Comparison of ENCODE assay signal across 17 cellular contexts in genomic region chr20:19729672-19730071, GRCh38.
"Had no signal": no experiment of that assay in that cellular context is flagged by ENCODE, and none has a peak within 500 bp of the region (broad histone marks: within the 10 kb centered on the region; RNA-seq: fewer than 3 reads in every experiment).

No MANE protein-coding gene starts in this region.

- H3K9me3 Mint-ChIP-seq: naive thymus-derived CD4-positive, alpha-beta T cell; nephron; stimulated activated naive CD8-positive, alpha-beta T cell treated with anti-CD3 and anti-CD28 coated beads, Interleukin-15, Interleukin-2, amounts not matched to agents 100 ng/mL and 50 ng/mL, for 24 hours had no signal

- H3K27ac Mint-ChIP-seq: naive thymus-derived CD4-positive, alpha-beta T cell; nephron; stimulated activated naive B cell treated with anti-CD40 and anti-IgM and Interleukin-4, amounts not matched to agents 10 μg/mL and 1 μg/mL and 100 μg/mL, for 72 hours; stimulated activated naive CD8-positive, alpha-beta T cell treated with anti-CD3 and anti-CD28 coated beads, Interleukin-15, Interleukin-2, amounts not matched to agents 100 ng/mL and 50 ng/mL, for 24 hours had no signal

- H3K4me1 Mint-ChIP-seq: naive thymus-derived CD4-positive, alpha-beta T cell had no signal

- ATAC-seq: foreskin keratinocyte; gastroesophageal sphincter; heart left ventricle; left cardiac atrium; left lung; naive thymus-derived CD4-positive, alpha-beta T cell; sciatic nerve had no signal

- H3K27me3 Mint-ChIP-seq: stimulated activated naive B cell treated with anti-CD40 and anti-IgM and Interleukin-4, amounts not matched to agents 10 μg/mL and 1 μg/mL and 100 μg/mL, for 72 hours had no signal

- H3K36me3 Mint-ChIP-seq: naive thymus-derived CD4-positive, alpha-beta T cell; stimulated activated naive B cell treated with anti-CD40 and anti-IgM and Interleukin-4, amounts not matched to agents 10 μg/mL and 1 μg/mL and 100 μg/mL, for 72 hours had no signal

- H3K4me3 Mint-ChIP-seq: naive thymus-derived CD4-positive, alpha-beta T cell; nephron; stimulated activated naive B cell treated with anti-CD40 and anti-IgM and Interleukin-4, amounts not matched to agents 10 μg/mL and 1 μg/mL and 100 μg/mL, for 72 hours; stimulated activated naive CD8-positive, alpha-beta T cell treated with anti-CD3 and anti-CD28 coated beads, Interleukin-15, Interleukin-2, amounts not matched to agents 100 ng/mL and 50 ng/mL, for 24 hours had no signal

- DNase-seq: effector memory CD4-positive, alpha-beta T cell; foreskin keratinocyte; heart left ventricle; left cardiac atrium; left lung; mesendoderm; midbrain; naive thymus-derived CD4-positive, alpha-beta T cell; nucleus accumbens; stimulated activated CD4-positive, alpha-beta T cell treated with anti-CD3 and anti-CD28 coated beads, Interleukin-12 subunit alpha, Interleukin-12 subunit beta, amount 100 ng/mL, for 4 hours; stimulated activated CD4-positive, alpha-beta T cell treated with anti-CD3 and anti-CD28 coated beads, Interleukin-4, amount 100 ng/mL, for 4 hours; stimulated activated naive B cell treated with anti-CD40 and anti-IgM and Interleukin-4, amounts not matched to agents 10 μg/mL and 1 μg/mL and 100 μg/mL, for 72 hours; upper lobe of left lung had no signal
